Comparison of ENCODE assay signal across 1 cellular context in the genomic region with DNA sequence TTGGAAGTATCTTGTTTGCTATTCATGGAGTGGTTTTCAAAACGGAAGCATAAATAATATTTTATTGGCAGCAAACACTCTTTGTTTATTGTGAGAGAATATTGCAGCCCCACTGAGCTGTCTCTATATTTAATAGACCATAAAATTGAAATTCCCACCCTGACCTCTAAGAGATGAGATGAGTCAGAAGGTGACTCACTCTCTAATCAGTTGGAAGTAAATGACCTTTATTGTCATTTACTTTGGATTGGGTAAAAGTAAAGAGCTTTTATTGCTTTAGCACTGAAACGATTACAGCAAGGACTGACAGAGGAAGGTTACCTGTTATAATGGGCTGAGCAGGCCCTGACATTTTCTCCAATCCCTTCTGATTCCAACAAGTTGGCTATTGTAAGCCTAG.
A peak's percentile ranks its signal among the peaks of the same experiment; 100 is the strongest.
TF ChIP-seq lines count a peak whose summit lies in the region.

No MANE protein-coding gene starts in this region.

TF ChIP-seq in HEK293, 187 proteins besides CTCF, POLR2A, EP300 and RAD21 (continued from another document and continues in another):
- TF ChIP-seq, protein P1, sequence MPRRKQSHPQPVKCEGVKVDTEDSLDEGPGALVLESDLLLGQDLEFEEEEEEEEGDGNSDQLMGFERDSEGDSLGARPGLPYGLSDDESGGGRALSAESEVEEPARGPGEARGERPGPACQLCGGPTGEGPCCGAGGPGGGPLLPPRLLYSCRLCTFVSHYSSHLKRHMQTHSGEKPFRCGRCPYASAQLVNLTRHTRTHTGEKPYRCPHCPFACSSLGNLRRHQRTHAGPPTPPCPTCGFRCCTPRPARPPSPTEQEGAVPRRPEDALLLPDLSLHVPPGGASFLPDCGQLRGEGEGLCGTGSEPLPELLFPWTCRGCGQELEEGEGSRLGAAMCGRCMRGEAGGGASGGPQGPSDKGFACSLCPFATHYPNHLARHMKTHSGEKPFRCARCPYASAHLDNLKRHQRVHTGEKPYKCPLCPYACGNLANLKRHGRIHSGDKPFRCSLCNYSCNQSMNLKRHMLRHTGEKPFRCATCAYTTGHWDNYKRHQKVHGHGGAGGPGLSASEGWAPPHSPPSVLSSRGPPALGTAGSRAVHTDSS (tag by site-specific recombination; IDR thresholded peaks at IDR 0.05): peak; percentile 58; the same call in 1 of the 2 replicates
- TF ChIP-seq KLF9 (tag by site-specific recombination; IDR thresholded peaks at IDR 0.05; ENCODE audit: low read depth) (peak; percentile 29; the same call in 1 of the 2 replicates), OVOL3 (tag by site-specific recombination; IDR thresholded peaks at IDR 0.05) (peak; percentile 95), TRIM28 (IDR thresholded peaks at IDR 0.05; ENCODE audit: borderline replicate concordance, low read length) (peak; percentile 92; the same call in 1 of the 2 replicates), GFI1B (tag by site-specific recombination; IDR thresholded peaks at IDR 0.05) (peak; percentile 94), ZXDB (tag by site-specific recombination; IDR thresholded peaks at IDR 0.05) (peak; percentile 95), ZNF549 (tag by site-specific recombination; IDR thresholded peaks at IDR 0.05) (no peak), ZIC2 (tag by site-specific recombination; IDR thresholded peaks at IDR 0.05) (peak; percentile 68), KLF16 (tag by site-specific recombination; IDR thresholded peaks at IDR 0.05) (no peak), SETDB1 (IDR thresholded peaks at IDR 0.05; ENCODE audit: insufficient read length, low read length) (no peak), ZNF629 (tag by site-specific recombination; IDR thresholded peaks at IDR 0.05) (peak; percentile 88), ZNF747 (tag by site-specific recombination; IDR thresholded peaks at IDR 0.05) (no peak), ZBTB20 (tag by site-specific recombination; IDR thresholded peaks at IDR 0.05) (no peak), ZNF76 (tag by site-specific recombination; IDR thresholded peaks at IDR 0.05; ENCODE audit: borderline replicate concordance, low read depth) (peak; percentile 49; the same call in 1 of the 2 replicates), ZNF510 (tag by site-specific recombination; IDR thresholded peaks at IDR 0.05; ENCODE audit: insufficient replicate concordance) (no peak), ZNF654 (tag by site-specific recombination; IDR thresholded peaks at IDR 0.05; ENCODE audit: low read depth) (no peak), ZNF768 (tag by site-specific recombination; IDR thresholded peaks at IDR 0.05) (no peak), BCL11B (tag by site-specific recombination; IDR thresholded peaks at IDR 0.05; ENCODE audit: low read depth) (no peak), ZNF155 (tag by site-specific recombination; IDR thresholded peaks at IDR 0.05) (no peak), ZFP69B (tag by site-specific recombination; IDR thresholded peaks at IDR 0.05) (0 out of 2 replicates have a peak, but pooled peaks have one; percentile 57), ZNF521 (tag by site-specific recombination; IDR thresholded peaks at IDR 0.05) (no peak), ZNF571 (tag by site-specific recombination; IDR thresholded peaks at IDR 0.05) (no peak), BCL11A (tag by site-specific recombination; IDR thresholded peaks at IDR 0.05; ENCODE audit: low read depth) (peak; percentile 97), ZNF792 (tag by site-specific recombination; IDR thresholded peaks at IDR 0.05) (no peak), OSR2 (tag by site-specific recombination; IDR thresholded peaks at IDR 0.05) (peak; percentile 94), YY1 (tag by site-specific recombination; IDR thresholded peaks at IDR 0.05) (no peak), SP2 (tag by site-specific recombination; IDR thresholded peaks at IDR 0.05) (peak; percentile 38), ZNF214 (tag by site-specific recombination; IDR thresholded peaks at IDR 0.05; ENCODE audit: borderline replicate concordance) (no peak), ZNF596 (tag by site-specific recombination; IDR thresholded peaks at IDR 0.05) (peak; percentile 82)
- TF ChIP-seq, protein P2, sequence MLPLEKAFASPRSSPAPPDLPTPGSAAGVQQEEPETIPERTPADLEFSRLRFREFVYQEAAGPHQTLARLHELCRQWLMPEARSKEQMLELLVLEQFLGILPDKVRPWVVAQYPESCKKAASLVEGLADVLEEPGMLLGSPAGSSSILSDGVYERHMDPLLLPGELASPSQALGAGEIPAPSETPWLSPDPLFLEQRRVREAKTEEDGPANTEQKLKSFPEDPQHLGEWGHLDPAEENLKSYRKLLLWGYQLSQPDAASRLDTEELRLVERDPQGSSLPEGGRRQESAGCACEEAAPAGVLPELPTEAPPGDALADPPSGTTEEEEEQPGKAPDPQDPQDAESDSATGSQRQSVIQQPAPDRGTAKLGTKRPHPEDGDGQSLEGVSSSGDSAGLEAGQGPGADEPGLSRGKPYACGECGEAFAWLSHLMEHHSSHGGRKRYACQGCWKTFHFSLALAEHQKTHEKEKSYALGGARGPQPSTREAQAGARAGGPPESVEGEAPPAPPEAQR (tag by site-specific recombination; IDR thresholded peaks at IDR 0.05): no peak
- TF ChIP-seq, protein P3, sequence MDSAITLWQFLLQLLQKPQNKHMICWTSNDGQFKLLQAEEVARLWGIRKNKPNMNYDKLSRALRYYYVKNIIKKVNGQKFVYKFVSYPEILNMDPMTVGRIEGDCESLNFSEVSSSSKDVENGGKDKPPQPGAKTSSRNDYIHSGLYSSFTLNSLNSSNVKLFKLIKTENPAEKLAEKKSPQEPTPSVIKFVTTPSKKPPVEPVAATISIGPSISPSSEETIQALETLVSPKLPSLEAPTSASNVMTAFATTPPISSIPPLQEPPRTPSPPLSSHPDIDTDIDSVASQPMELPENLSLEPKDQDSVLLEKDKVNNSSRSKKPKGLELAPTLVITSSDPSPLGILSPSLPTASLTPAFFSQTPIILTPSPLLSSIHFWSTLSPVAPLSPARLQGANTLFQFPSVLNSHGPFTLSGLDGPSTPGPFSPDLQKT (IDR thresholded peaks at IDR 0.05; ENCODE audit: borderline replicate concordance, low read depth, low read length): no peak
- TF ChIP-seq, protein P4, sequence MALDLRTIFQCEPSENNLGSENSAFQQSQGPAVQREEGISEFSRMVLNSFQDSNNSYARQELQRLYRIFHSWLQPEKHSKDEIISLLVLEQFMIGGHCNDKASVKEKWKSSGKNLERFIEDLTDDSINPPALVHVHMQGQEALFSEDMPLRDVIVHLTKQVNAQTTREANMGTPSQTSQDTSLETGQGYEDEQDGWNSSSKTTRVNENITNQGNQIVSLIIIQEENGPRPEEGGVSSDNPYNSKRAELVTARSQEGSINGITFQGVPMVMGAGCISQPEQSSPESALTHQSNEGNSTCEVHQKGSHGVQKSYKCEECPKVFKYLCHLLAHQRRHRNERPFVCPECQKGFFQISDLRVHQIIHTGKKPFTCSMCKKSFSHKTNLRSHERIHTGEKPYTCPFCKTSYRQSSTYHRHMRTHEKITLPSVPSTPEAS (tag by site-specific recombination; IDR thresholded peaks at IDR 0.05): no peak; the same call in 1 of the 2 replicates
- TF ChIP-seq, protein P5, sequence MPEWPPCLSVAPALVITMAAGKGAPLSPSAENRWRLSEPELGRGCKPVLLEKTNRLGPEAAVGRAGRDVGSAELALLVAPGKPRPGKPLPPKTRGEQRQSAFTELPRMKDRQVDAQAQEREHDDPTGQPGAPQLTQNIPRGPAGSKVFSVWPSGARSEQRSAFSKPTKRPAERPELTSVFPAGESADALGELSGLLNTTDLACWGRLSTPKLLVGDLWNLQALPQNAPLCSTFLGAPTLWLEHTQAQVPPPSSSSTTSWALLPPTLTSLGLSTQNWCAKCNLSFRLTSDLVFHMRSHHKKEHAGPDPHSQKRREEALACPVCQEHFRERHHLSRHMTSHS (tag by site-specific recombination; IDR thresholded peaks at IDR 0.05): peak; percentile 96
- TF ChIP-seq, protein P6, sequence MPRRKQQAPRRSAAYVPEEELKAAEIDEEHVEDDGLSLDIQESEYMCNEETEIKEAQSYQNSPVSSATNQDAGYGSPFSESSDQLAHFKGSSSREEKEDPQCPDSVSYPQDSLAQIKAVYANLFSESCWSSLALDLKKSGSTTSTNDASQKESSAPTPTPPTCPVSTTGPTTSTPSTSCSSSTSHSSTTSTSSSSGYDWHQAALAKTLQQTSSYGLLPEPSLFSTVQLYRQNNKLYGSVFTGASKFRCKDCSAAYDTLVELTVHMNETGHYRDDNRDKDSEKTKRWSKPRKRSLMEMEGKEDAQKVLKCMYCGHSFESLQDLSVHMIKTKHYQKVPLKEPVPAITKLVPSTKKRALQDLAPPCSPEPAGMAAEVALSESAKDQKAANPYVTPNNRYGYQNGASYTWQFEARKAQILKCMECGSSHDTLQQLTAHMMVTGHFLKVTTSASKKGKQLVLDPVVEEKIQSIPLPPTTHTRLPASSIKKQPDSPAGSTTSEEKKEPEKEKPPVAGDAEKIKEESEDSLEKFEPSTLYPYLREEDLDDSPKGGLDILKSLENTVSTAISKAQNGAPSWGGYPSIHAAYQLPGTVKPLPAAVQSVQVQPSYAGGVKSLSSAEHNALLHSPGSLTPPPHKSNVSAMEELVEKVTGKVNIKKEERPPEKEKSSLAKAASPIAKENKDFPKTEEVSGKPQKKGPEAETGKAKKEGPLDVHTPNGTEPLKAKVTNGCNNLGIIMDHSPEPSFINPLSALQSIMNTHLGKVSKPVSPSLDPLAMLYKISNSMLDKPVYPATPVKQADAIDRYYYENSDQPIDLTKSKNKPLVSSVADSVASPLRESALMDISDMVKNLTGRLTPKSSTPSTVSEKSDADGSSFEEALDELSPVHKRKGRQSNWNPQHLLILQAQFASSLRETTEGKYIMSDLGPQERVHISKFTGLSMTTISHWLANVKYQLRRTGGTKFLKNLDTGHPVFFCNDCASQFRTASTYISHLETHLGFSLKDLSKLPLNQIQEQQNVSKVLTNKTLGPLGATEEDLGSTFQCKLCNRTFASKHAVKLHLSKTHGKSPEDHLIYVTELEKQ (tag by site-specific recombination; IDR thresholded peaks at IDR 0.05; ENCODE audit: borderline replicate concordance): peak; percentile 98
- TF ChIP-seq, protein P7, sequence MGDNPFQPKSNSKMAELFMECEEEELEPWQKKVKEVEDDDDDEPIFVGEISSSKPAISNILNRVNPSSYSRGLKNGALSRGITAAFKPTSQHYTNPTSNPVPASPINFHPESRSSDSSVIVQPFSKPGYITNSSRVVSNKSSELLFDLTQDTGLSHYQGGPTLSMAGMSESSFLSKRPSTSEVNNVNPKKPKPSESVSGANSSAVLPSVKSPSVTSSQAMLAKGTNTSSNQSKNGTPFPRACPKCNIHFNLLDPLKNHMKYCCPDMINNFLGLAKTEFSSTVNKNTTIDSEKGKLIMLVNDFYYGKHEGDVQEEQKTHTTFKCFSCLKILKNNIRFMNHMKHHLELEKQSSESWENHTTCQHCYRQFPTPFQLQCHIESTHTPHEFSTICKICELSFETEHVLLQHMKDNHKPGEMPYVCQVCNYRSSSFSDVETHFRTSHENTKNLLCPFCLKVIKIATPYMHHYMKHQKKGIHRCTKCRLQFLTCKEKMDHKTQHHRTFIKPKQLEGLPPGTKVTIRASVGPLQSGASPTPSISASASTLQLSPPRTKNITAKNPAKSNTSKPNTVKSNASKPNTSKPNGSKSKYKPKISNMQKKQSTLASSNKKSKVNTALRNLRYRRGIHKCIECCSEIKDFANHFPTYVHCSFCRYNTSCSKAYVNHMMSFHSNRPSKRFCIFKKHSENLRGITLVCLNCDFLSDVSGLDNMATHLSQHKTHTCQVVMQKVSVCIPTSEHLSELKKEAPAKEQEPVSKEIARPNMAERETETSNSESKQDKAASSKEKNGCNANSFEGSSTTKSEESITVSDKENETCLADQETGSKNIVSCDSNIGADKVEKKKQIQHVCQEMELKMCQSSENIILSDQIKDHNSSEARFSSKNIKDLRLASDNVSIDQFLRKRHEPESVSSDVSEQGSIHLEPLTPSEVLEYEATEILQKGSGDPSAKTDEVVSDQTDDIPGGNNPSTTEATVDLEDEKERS (tag by site-specific recombination; IDR thresholded peaks at IDR 0.05): 0 out of 2 replicates have a peak, but pooled peaks have one; percentile 53
- TF ChIP-seq, protein P8, sequence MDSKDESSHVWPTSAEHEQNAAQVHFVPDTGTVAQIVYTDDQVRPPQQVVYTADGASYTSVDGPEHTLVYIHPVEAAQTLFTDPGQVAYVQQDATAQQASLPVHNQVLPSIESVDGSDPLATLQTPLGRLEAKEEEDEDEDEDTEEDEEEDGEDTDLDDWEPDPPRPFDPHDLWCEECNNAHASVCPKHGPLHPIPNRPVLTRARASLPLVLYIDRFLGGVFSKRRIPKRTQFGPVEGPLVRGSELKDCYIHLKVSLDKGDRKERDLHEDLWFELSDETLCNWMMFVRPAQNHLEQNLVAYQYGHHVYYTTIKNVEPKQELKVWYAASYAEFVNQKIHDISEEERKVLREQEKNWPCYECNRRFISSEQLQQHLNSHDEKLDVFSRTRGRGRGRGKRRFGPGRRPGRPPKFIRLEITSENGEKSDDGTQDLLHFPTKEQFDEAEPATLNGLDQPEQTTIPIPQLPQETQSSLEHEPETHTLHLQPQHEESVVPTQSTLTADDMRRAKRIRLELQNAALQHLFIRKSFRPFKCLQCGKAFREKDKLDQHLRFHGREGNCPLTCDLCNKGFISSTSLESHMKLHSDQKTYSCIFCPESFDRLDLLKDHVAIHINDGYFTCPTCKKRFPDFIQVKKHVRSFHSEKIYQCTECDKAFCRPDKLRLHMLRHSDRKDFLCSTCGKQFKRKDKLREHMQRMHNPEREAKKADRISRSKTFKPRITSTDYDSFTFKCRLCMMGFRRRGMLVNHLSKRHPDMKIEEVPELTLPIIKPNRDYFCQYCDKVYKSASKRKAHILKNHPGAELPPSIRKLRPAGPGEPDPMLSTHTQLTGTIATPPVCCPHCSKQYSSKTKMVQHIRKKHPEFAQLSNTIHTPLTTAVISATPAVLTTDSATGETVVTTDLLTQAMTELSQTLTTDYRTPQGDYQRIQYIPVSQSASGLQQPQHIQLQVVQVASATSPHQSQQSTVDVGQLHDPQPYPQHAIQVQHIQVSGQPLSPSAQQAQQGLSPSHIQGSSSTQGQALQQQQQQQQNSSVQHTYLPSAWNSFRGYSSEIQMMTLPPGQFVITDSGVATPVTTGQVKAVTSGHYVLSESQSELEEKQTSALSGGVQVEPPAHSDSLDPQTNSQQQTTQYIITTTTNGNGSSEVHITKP (tag by site-specific recombination; IDR thresholded peaks at IDR 0.05): peak; percentile 43; the same call in 1 of the 2 replicates
- TF ChIP-seq, protein P9, sequence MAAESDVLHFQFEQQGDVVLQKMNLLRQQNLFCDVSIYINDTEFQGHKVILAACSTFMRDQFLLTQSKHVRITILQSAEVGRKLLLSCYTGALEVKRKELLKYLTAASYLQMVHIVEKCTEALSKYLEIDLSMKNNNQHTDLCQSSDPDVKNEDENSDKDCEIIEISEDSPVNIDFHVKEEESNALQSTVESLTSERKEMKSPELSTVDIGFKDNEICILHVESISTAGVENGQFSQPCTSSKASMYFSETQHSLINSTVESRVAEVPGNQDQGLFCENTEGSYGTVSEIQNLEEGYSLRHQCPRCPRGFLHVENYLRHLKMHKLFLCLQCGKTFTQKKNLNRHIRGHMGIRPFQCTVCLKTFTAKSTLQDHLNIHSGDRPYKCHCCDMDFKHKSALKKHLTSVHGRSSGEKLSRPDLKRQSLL (tag by site-specific recombination; IDR thresholded peaks at IDR 0.05): peak; percentile 42; the same call in 1 of the 2 replicates
- TF ChIP-seq, protein P10, sequence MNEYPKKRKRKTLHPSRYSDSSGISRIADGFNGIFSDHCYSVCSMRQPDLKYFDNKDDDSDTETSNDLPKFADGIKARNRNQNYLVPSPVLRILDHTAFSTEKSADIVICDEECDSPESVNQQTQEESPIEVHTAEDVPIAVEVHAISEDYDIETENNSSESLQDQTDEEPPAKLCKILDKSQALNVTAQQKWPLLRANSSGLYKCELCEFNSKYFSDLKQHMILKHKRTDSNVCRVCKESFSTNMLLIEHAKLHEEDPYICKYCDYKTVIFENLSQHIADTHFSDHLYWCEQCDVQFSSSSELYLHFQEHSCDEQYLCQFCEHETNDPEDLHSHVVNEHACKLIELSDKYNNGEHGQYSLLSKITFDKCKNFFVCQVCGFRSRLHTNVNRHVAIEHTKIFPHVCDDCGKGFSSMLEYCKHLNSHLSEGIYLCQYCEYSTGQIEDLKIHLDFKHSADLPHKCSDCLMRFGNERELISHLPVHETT (tag by site-specific recombination; IDR thresholded peaks at IDR 0.05): peak; percentile 97
